ENCODE assay signal across 30 cellular contexts in genomic region chr4:80900908-80901307, GRCh38.
"Had no signal": no experiment of that assay in that cellular context is flagged by ENCODE, and none has a peak within 500 bp of the region (broad histone marks: within the 10 kb centered on the region; RNA-seq: fewer than 3 reads in every experiment).

No MANE protein-coding gene starts in this region.

- ATAC-seq: left colon; left lung; lower lobe of right lung; naive thymus-derived CD8-positive, alpha-beta T cell; pancreas; right cardiac atrium; sciatic nerve; stimulated activated naive B cell treated with anti-CD40 and anti-IgM and Interleukin-4, amounts not matched to agents 10 μg/mL and 1 μg/mL and 100 μg/mL, for 72 hours; stimulated activated naive CD8-positive, alpha-beta T cell treated with anti-CD3 and anti-CD28 coated beads, Interleukin-15, Interleukin-2, amounts not matched to agents 100 U/mL and 50 U/mL, for 24 hours; upper lobe of right lung had no signal

- H3K27ac ChIP-seq: left lung, lower lobe of right lung, pancreas, prostate gland, skin epidermis, stomach, testis, thyroid gland, transverse colon, upper lobe of right lung had no signal

- DNase-seq: hypothalamus; immature natural killer cell; kidney; left colon; left lung; lower lobe of right lung; mammary epithelial cell; mesenchymal stem cell; naive thymus-derived CD8-positive, alpha-beta T cell; nucleus accumbens; pancreas; posterior cingulate gyrus; retina; right cardiac atrium; stimulated activated CD4-positive, alpha-beta T cell treated with anti-CD3 and anti-CD28 coated beads, Interleukin-12 subunit alpha, Interleukin-12 subunit beta, amount 100 ng/mL, for 4 hours; stimulated activated CD4-positive, alpha-beta T cell treated with anti-CD3 and anti-CD28 coated beads, Interleukin-15, amount 100 ng/mL, for 24 hours; stimulated activated CD4-positive, alpha-beta T cell treated with anti-CD3 and anti-CD28 coated beads, Interleukin-2, amount 100 ng/mL, for 24 hours; stimulated activated CD4-positive, alpha-beta T cell treated with anti-CD3 and anti-CD28 coated beads, Interleukin-4, amount 100 ng/mL, for 1 hour; stimulated activated naive B cell treated with anti-CD40 and anti-IgM and Interleukin-4, amounts not matched to agents 10 μg/mL and 1 μg/mL and 100 μg/mL, for 72 hours; stimulated activated naive CD8-positive, alpha-beta T cell treated with anti-CD3 and anti-CD28 coated beads, Interleukin-15, Interleukin-2, amounts not matched to agents 100 U/mL and 50 U/mL, for 24 hours; stomach; testis; thyroid gland; transverse colon; upper lobe of right lung had no signal

- H3K4me3 ChIP-seq: left lung, lower lobe of right lung, pancreas, prostate gland, skin epidermis, stomach, testis, thyroid gland, transverse colon, upper lobe of right lung had no signal

- H3K9me3 ChIP-seq: lower lobe of right lung, pancreas, prostate gland, testis, thyroid gland, transverse colon, upper lobe of right lung had no signal

- H3K27me3 Mint-ChIP-seq: naive thymus-derived CD8-positive, alpha-beta T cell; stimulated activated naive B cell treated with anti-CD40 and anti-IgM and Interleukin-4, amounts not matched to agents 10 μg/mL and 1 μg/mL and 100 μg/mL, for 72 hours had no signal

- H3K4me1 Mint-ChIP-seq: immature natural killer cell; naive thymus-derived CD8-positive, alpha-beta T cell; nephron; neural crest cell; stimulated activated naive B cell treated with anti-CD40 and anti-IgM and Interleukin-4, amounts not matched to agents 10 μg/mL and 1 μg/mL and 100 μg/mL, for 72 hours had no signal

- H3K36me3 Mint-ChIP-seq: immature natural killer cell; naive thymus-derived CD8-positive, alpha-beta T cell had no signal

- H3K36me3 ChIP-seq: left lung, lower lobe of right lung, pancreas, prostate gland, stomach, thyroid gland, transverse colon, upper lobe of right lung had no signal

- H3K4me1 ChIP-seq: left lung, lower lobe of right lung, pancreas, prostate gland, stomach, testis, thyroid gland, transverse colon, upper lobe of right lung had no signal

- H3K4me3 Mint-ChIP-seq: immature natural killer cell; naive thymus-derived CD8-positive, alpha-beta T cell; nephron; neural crest cell; stimulated activated naive B cell treated with anti-CD40 and anti-IgM and Interleukin-4, amounts not matched to agents 10 μg/mL and 1 μg/mL and 100 μg/mL, for 72 hours had no signal

- H3K27ac Mint-ChIP-seq: immature natural killer cell; naive thymus-derived CD8-positive, alpha-beta T cell; nephron; stimulated activated naive B cell treated with anti-CD40 and anti-IgM and Interleukin-4, amounts not matched to agents 10 μg/mL and 1 μg/mL and 100 μg/mL, for 72 hours had no signal
